Comparison of ENCODE assay signal across 9 cellular contexts in the genomic region with DNA sequence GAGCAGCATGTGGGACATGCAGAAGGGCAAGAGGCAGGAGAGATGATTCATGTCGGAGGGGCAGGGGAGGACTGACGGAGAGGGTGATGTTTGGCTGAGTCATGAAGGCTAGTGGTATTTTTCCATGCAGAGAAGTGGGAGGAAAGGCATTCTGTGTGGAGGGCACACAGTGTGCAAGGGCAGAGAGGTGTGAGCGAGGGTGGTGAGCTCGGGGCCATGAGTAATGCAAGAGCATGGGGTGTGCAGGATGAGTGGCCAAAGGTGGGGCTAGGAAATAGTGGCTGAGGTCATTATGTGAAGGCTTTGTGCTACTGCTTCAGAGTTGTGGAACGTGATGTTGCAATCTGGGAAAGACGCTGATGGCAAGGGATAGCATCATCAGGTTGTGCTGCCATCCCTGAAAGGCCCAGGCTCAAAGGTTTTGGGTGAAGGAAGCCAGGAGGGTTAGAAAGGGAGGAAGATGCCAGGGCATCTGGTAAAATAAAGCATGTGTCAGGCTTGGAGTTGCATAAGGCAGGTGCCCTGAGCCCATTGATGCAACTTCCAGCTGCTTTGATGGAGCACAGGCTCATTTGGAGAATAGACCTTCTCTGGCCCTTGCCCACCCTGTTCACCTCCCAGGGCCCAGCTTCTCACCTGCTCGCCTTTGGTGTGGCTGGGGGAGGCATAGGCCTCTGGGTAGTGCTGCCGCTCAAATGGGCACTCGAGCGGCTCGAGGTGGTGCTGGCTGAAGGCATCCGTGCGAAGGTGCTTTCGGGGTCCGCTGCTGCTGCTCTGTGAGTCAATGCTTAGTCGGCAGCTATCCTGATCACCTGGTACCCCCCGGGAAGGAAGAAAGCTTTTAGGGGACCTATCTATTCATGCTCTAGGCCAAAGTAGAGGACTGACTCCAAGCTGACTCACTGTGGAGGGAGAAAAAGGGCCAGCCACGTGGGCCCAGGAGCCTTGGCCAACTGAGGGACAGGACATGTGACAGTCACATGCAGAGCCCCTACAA. TPM values are rescaled to one million over a fixed set of nuclear protein-coding genes. Genes with fewer than 3 reads are reported as not detected.
DNase-seq lines count a peak whose midpoint lies in the region; ATAC-seq and TF ChIP-seq lines count a peak whose summit lies in the region.
"Had no signal": no experiment of that assay in that cellular context is flagged by ENCODE, and none has a peak within 500 bp of the region (broad histone marks: within the 10 kb centered on the region; RNA-seq: fewer than 3 reads in every experiment).

No MANE protein-coding gene starts in this region.

- H3K27me3 Mint-ChIP-seq in activated CD4-positive, alpha-beta T cell treated with anti-CD3 and anti-CD28 coated beads, Interleukin-2, amount 10 ng/mL, durations not matched to agents 24 days and 14 days = peaks cover 4% of the 10 kb centered on the region

- TF ChIP-seq CTCF in osteoblast (IDR thresholded peaks at IDR 0.05; ENCODE audit: extremely low read depth, low read depth, low read length) (no peak), GM13976 (IDR thresholded peaks at IDR 0.05; ENCODE audit: borderline replicate concordance, control extremely low read depth, extremely low read depth, insufficient read depth, missing control alignments) (no peak)

- H3K27me3 ChIP-seq in osteoblast (ENCODE audit: insufficient read depth, low read length) = no peaks in the 10 kb centered on the region

- peaks cover 2% of the 10 kb centered on the region for H3K36me3 Mint-ChIP-seq in activated CD4-positive, alpha-beta T cell treated with anti-CD3 and anti-CD28 coated beads, Interleukin-2, amount 10 ng/mL, durations not matched to agents 24 days and 14 days (ENCODE audit: low read depth)

- peak overlapping the region; percentile 84 for H3K4me2 ChIP-seq in osteoblast (ENCODE audit: insufficient read depth, low read length)

- no peaks in the 10 kb centered on the region for H3K79me2 ChIP-seq in osteoblast (ENCODE audit: insufficient read depth, low read length)

- H3K27ac Mint-ChIP-seq in activated CD4-positive, alpha-beta T cell treated with anti-CD3 and anti-CD28 coated beads, Interleukin-2, amount 10 ng/mL, durations not matched to agents 24 days and 14 days = peak overlapping the region; percentile 86
- H3K27ac Mint-ChIP-seq: B cell had no signal

- H3K4me3 ChIP-seq in osteoblast (ENCODE audit: insufficient read depth, low read length) = peak overlapping the region; percentile 54

- H4K20me1 ChIP-seq in osteoblast (ENCODE audit: insufficient read depth, low read length) = no peaks in the 10 kb centered on the region

- H3K9me3 Mint-ChIP-seq in activated CD4-positive, alpha-beta T cell treated with anti-CD3 and anti-CD28 coated beads, Interleukin-2, amount 10 ng/mL, durations not matched to agents 24 days and 14 days = no peaks in the 10 kb centered on the region

- H3K4me1 ChIP-seq in osteoblast (ENCODE audit: insufficient read depth, low read length) = peaks cover 25% of the 10 kb centered on the region

- DNase-seq in NCI-H2227 treated with DMSO at 0.1 percent for 48 hours (lab: John Stamatoyannopoulos, UW) (peak; percentile 4), NCI-H2227 (lab: John Stamatoyannopoulos, UW; ENCODE audit: unreplicated experiment) (no peak), osteoblast (ENCODE audit: insufficient read length, low spot score, missing footprints) (peak; percentile 99), ureter (ENCODE audit: low spot score) (peak; percentile 73), GM13976 (ENCODE audit: low spot score) (no peak)
- no peak for DNase-seq in activated CD4-positive, alpha-beta T cell treated with anti-CD3 and anti-CD28 coated beads, Interleukin-2, amount 10 ng/mL, durations not matched to agents 24 days and 14 days

- intact Hi-C loops in activated CD4-positive, alpha-beta T cell treated with anti-CD3 and anti-CD28 coated beads, Interleukin-2, amount 10 ng/mL, durations not matched to agents 24 days and 14 days (cut with micrococcal nuclease) = no loop called here

- peak overlapping the region; percentile 15 for H3K4me3 Mint-ChIP-seq in activated CD4-positive, alpha-beta T cell treated with anti-CD3 and anti-CD28 coated beads, Interleukin-2, amount 10 ng/mL, durations not matched to agents 24 days and 14 days
- H3K4me3 Mint-ChIP-seq: B cell had no signal

- peak overlapping the region; percentile 98 for H3K27ac ChIP-seq in osteoblast (ENCODE audit: low read depth, low read length)

- ATAC-seq in esophagus mucosa = peak; percentile 96
- no peak for ATAC-seq in HG02759 (IDR thresholded peaks at IDR 0.05; ENCODE audit: unreplicated experiment)

- no peak overlapping the region for H2AFZ ChIP-seq in osteoblast (ENCODE audit: low read length)

- no peaks in the 10 kb centered on the region for H3K9me3 ChIP-seq in osteoblast (ENCODE audit: low read depth, low read length)

- H3K36me3 ChIP-seq in osteoblast (ENCODE audit: insufficient read depth, low read length) = no peaks in the 10 kb centered on the region

- in situ Hi-C loops in GM13976 (cut with MboI; ENCODE audit: low sequenced_read_pairs, unreplicated experiment) = no loop called here

- H3K4me1 Mint-ChIP-seq in activated CD4-positive, alpha-beta T cell treated with anti-CD3 and anti-CD28 coated beads, Interleukin-2, amount 10 ng/mL, durations not matched to agents 24 days and 14 days = peaks cover 18% of the 10 kb centered on the region

RNA-seq across cellular contexts. Expression of a gene that starts 37.5 kb away (rescaled TPM):
- total RNA-seq in activated CD4-positive, alpha-beta T cell treated with anti-CD3 and anti-CD28 coated beads, Interleukin-2, amount 10 ng/mL, durations not matched to agents 24 days and 14 days = 0.45 and 0.77 TPM in 2 replicates
- total RNA-seq in esophagus mucosa (6.1 TPM), osteoblast (1.8 and 2.9 TPM in 2 replicates), ureter (160 TPM)

Comparison
In these comparisons a context has a peak if more than half of its experiments do, and no peak if none do; other contexts are left out.
1. DNase-seq: peak in NCI-H2227 treated with DMSO at 0.1 percent for 48 hours (single experiment), osteoblast (single experiment) and ureter (single experiment); none in NCI-H2227 (single experiment), activated CD4-positive, alpha-beta T cell treated with anti-CD3 and anti-CD28 coated beads, Interleukin-2, amount 10 ng/mL, durations not matched to agents 24 days and 14 days (single experiment) and GM13976 (single experiment).
2. RNA of a gene that starts 37.5 kb away (total RNA-seq): 160 TPM in ureter (single experiment); 6.1 TPM in esophagus mucosa (single experiment), 1.8 to 2.9 TPM in osteoblast and 0.45 to 0.77 TPM in activated CD4-positive, alpha-beta T cell treated with anti-CD3 and anti-CD28 coated beads, Interleukin-2, amount 10 ng/mL, durations not matched to agents 24 days and 14 days; every median in the first group is over 10 times any median in the second.